In genomic region chr14:72982146-72982708, GRCh38 we compare ENCODE assay signal across 24 cellular contexts.
"Had no signal": no experiment of that assay in that cellular context is flagged by ENCODE, and none has a peak within 500 bp of the region (broad histone marks: within the 10 kb centered on the region; RNA-seq: fewer than 3 reads in every experiment).

No MANE protein-coding gene starts in this region.

- H3K4me3 ChIP-seq: dorsolateral prefrontal cortex, gastroesophageal sphincter, heart right ventricle, left ventricle myocardium inferior, lower lobe of right lung, smooth muscle cell, testis, tibial artery had no signal

- H3K9me3 ChIP-seq: gastroesophageal sphincter, heart right ventricle, left ventricle myocardium inferior, lower lobe of right lung, testis, tibial artery had no signal

- H3K4me3 Mint-ChIP-seq: naive thymus-derived CD8-positive, alpha-beta T cell; neural crest cell; stimulated activated memory B cell treated with anti-CD40 and anti-IgM and Interleukin-4, amounts not matched to agents 10 μg/mL and 1 μg/mL and 100 μg/mL, for 72 hours; type B pancreatic cell had no signal

- H3K27ac Mint-ChIP-seq: progenitor cell of endocrine pancreas; stimulated activated memory B cell treated with anti-CD40 and anti-IgM and Interleukin-4, amounts not matched to agents 10 μg/mL and 1 μg/mL and 100 μg/mL, for 72 hours; type B pancreatic cell had no signal

- DNase-seq: dorsolateral prefrontal cortex; effector CD4-positive, alpha-beta T cell; foreskin keratinocyte; heart right ventricle; hippocampal formation; left cardiac atrium; left ventricle myocardium inferior; lower lobe of right lung; naive thymus-derived CD8-positive, alpha-beta T cell; stimulated activated CD4-positive, alpha-beta T cell treated with anti-CD3 and anti-CD28 coated beads, Interleukin-12 subunit alpha, Interleukin-12 subunit beta, amount 100 ng/mL, for 4 hours; stimulated activated CD4-positive, alpha-beta T cell treated with anti-CD3 and anti-CD28 coated beads, Interleukin-1b, Interleukin-23, amount 100 ng/mL, for 48 hours; stimulated activated CD4-positive, alpha-beta T cell treated with anti-CD3 and anti-CD28 coated beads, Interleukin-4, amount 100 ng/mL, for 24 hours; stimulated activated naive CD8-positive, alpha-beta T cell treated with anti-CD3 and anti-CD28 coated beads, Interleukin-15, Interleukin-2, amounts not matched to agents 100 U/mL and 50 U/mL, for 24 hours; substantia nigra; testis; tibial artery had no signal

- H3K4me1 Mint-ChIP-seq: stimulated activated memory B cell treated with anti-CD40 and anti-IgM and Interleukin-4, amounts not matched to agents 10 μg/mL and 1 μg/mL and 100 μg/mL, for 72 hours had no signal

- H3K27me3 Mint-ChIP-seq: naive thymus-derived CD8-positive, alpha-beta T cell; progenitor cell of endocrine pancreas; stimulated activated memory B cell treated with anti-CD40 and anti-IgM and Interleukin-4, amounts not matched to agents 10 μg/mL and 1 μg/mL and 100 μg/mL, for 72 hours; type B pancreatic cell had no signal

- H3K9me3 Mint-ChIP-seq: neural crest cell; stimulated activated memory B cell treated with anti-CD40 and anti-IgM and Interleukin-4, amounts not matched to agents 10 μg/mL and 1 μg/mL and 100 μg/mL, for 72 hours; type B pancreatic cell had no signal

- H3K27me3 ChIP-seq: dorsolateral prefrontal cortex, foreskin keratinocyte, gastroesophageal sphincter, heart right ventricle, testis, tibial artery had no signal

- ATAC-seq: esophagus mucosa; foreskin keratinocyte; gastroesophageal sphincter; heart right ventricle; left cardiac atrium; lower lobe of right lung; naive thymus-derived CD8-positive, alpha-beta T cell; sciatic nerve; stimulated activated memory B cell treated with anti-CD40 and anti-IgM and Interleukin-4, amounts not matched to agents 10 μg/mL and 1 μg/mL and 100 μg/mL, for 72 hours; stimulated activated naive CD8-positive, alpha-beta T cell treated with anti-CD3 and anti-CD28 coated beads, Interleukin-15, Interleukin-2, amounts not matched to agents 100 U/mL and 50 U/mL, for 24 hours had no signal
